Comparison of ENCODE assay signal across 11 cellular contexts in genomic region chr5:171495122-171495700, GRCh38.
DNase-seq lines count a peak whose midpoint lies in the region; ATAC-seq and TF ChIP-seq lines count a peak whose summit lies in the region.
"Had no signal": no experiment of that assay in that cellular context is flagged by ENCODE, and none has a peak within 500 bp of the region (broad histone marks: within the 10 kb centered on the region; RNA-seq: fewer than 3 reads in every experiment).

No MANE protein-coding gene starts in this region.

- TF ChIP-seq CTCF in A673 (conservative IDR thresholded peaks at IDR 0.05; ENCODE audit: low read depth, low read length): no peak
- no peak for TF ChIP-seq CTCF in Peyer's patch (IDR thresholded peaks at IDR 0.05)
- no peak for TF ChIP-seq CTCF in foreskin keratinocyte (conservative IDR thresholded peaks at IDR 0.05)
- TF ChIP-seq CTCF in osteocyte (IDR thresholded peaks at IDR 0.05): no peak

- no TSS peak for BruUV-seq in A673 (replicated peaks; lab: Mats Ljungman, UMichigan)

- peaks cover 28% of the 10 kb centered on the region for H3K4me1 Mint-ChIP-seq in osteocyte (ENCODE audit: unreplicated experiment)
- no peaks in the 10 kb centered on the region for H3K4me1 Mint-ChIP-seq in T-helper 2 cell treated with Interferon-gamma antibody and Interleukin-4, amounts not matched to agents 5 μg/mL and 100 μg/mL, for 36 hours (ENCODE audit: low read depth)

- intact Hi-C loops in A673 (cut with micrococcal nuclease; ENCODE audit: unreplicated experiment): no loop called here

- H3K4me1 ChIP-seq in A673 (ENCODE audit: insufficient read depth, low read length, poor library complexity, severe bottlenecking) (peaks cover 16% of the 10 kb centered on the region), Peyer's patch (no peaks in the 10 kb centered on the region), foreskin keratinocyte (peaks cover 5% of the 10 kb centered on the region)

- no peaks in the 10 kb centered on the region for H3K9me3 Mint-ChIP-seq in osteocyte (ENCODE audit: unreplicated experiment)
- no peaks in the 10 kb centered on the region for H3K9me3 Mint-ChIP-seq in T-helper 2 cell treated with Interferon-gamma antibody and Interleukin-4, amounts not matched to agents 5 μg/mL and 100 μg/mL, for 36 hours

- H3K36me3 ChIP-seq in A673 (ENCODE audit: insufficient read depth, low read length, poor library complexity, severe bottlenecking) (no peaks in the 10 kb centered on the region), Peyer's patch (no peaks in the 10 kb centered on the region)

- CTCF ChIA-PET in A673 (lab: Charles Lee): no interaction called here

- H3K4me3 Mint-ChIP-seq in osteocyte (ENCODE audit: unreplicated experiment): no peak overlapping the region
- H3K4me3 Mint-ChIP-seq in T-helper 2 cell treated with Interferon-gamma antibody and Interleukin-4, amounts not matched to agents 5 μg/mL and 100 μg/mL, for 36 hours: no peak overlapping the region

- H3K9me3 ChIP-seq in A673 (ENCODE audit: low read depth, low read length, poor library complexity, severe bottlenecking): no peaks in the 10 kb centered on the region
- H3K9me3 ChIP-seq in Peyer's patch: no peaks in the 10 kb centered on the region

- POLR2A ChIA-PET in A673 (lab: Charles Lee; ENCODE audit: low non-redundant PET): no interaction called here

- peak; percentile 64 for DNase-seq in A673 (ENCODE audit: low spot score)
- no peak for DNase-seq in Peyer's patch
- no peak for DNase-seq in foreskin keratinocyte
- no peak for DNase-seq in osteocyte (ENCODE audit: extremely low spot score, unreplicated experiment)
- no peak for DNase-seq in T-helper 2 cell treated with Interferon-gamma antibody and Interleukin-4, amounts not matched to agents 5 μg/mL and 100 μg/mL, for 36 hours (ENCODE audit: low spot score)
- no peak for DNase-seq in NCI-H2171 (lab: John Stamatoyannopoulos, UW)
- DNase-seq: NCI-H1436, substantia nigra, SW 1271 had no signal

- H3K27me3 ChIP-seq in A673 (replicated peaks; ENCODE audit: insufficient read depth, low read depth, low read length, poor library complexity) (no peaks in the 10 kb centered on the region), Peyer's patch (no peaks in the 10 kb centered on the region), foreskin keratinocyte (peaks cover 3% of the 10 kb centered on the region)

- H3K27ac ChIP-seq in A673 (ENCODE audit: low read depth, low read length, poor library complexity, severe bottlenecking) (peak overlapping the region; percentile 79), Peyer's patch (peak overlapping the region in 3 of 4 donors; percentile 12 to 74 (median 57)), foreskin keratinocyte (no peak overlapping the region)

- H3K4me3 ChIP-seq in A673 (ENCODE audit: low read depth, low read length, poor library complexity, severe bottlenecking) (no peak overlapping the region), Peyer's patch (no peak overlapping the region)

- ATAC-seq in foreskin keratinocyte (peak; percentile 25), HG03139 (IDR thresholded peaks at IDR 0.05; ENCODE audit: unreplicated experiment) (no peak), HG02610 (IDR thresholded peaks at IDR 0.05; ENCODE audit: unreplicated experiment) (no peak)

- no peak for TF ChIP-seq POLR2A in Peyer's patch (IDR thresholded peaks at IDR 0.05)

- no peaks in the 10 kb centered on the region for H3K27me3 Mint-ChIP-seq in osteocyte (ENCODE audit: unreplicated experiment)
- H3K27me3 Mint-ChIP-seq in T-helper 2 cell treated with Interferon-gamma antibody and Interleukin-4, amounts not matched to agents 5 μg/mL and 100 μg/mL, for 36 hours (ENCODE audit: low read depth): no peaks in the 10 kb centered on the region

- H3K36me3 Mint-ChIP-seq in osteocyte (ENCODE audit: unreplicated experiment): no peaks in the 10 kb centered on the region
- H3K36me3 Mint-ChIP-seq in T-helper 2 cell treated with Interferon-gamma antibody and Interleukin-4, amounts not matched to agents 5 μg/mL and 100 μg/mL, for 36 hours (ENCODE audit: low read depth): no peaks in the 10 kb centered on the region

- peak overlapping the region; percentile 83 for H3K27ac Mint-ChIP-seq in osteocyte (ENCODE audit: unreplicated experiment)
- no peak overlapping the region for H3K27ac Mint-ChIP-seq in T-helper 2 cell treated with Interferon-gamma antibody and Interleukin-4, amounts not matched to agents 5 μg/mL and 100 μg/mL, for 36 hours
